Comparison of ENCODE assay signal across 24 cellular contexts in the genomic region with DNA sequence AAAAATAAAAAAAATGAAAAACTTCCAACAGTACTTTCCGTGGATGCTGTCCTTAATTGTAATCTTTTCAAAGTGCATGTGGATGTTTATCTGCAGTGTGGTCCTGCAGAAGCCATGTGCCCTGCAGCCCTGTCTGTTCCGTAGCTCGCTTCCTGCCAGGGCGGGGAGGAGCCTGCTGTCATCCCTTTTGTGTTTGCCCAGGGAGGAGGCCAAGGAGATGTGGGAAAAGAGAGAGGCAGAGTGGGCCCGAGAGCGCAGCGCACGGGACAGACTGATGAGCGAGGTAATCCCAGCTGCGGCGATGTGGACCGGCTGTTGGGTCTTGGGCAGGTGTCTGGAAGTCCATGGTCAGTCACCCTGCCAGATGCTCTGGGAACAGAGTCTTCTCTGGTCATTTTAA.
"Had no signal": no experiment of that assay in that cellular context is flagged by ENCODE, and none has a peak within 500 bp of the region (broad histone marks: within the 10 kb centered on the region; RNA-seq: fewer than 3 reads in every experiment).

No MANE protein-coding gene starts in this region.

- H3K4me3 Mint-ChIP-seq: activated B cell treated with CpG ODN at 0.5 μM for 24 hours; activated CD4-positive, alpha-beta memory T cell treated with anti-CD3 and anti-CD28 coated beads, Interleukin-2, amount 10 ng/mL, durations not matched to agents 7 days and 5 days; activated CD8-positive, alpha-beta memory T cell treated with anti-CD3 and anti-CD28 coated beads, Interleukin-2, amount 10 ng/mL, durations not matched to agents 7 days and 5 days; brain; mesothelial cell of epicardium; nephron; T-cell had no signal

- ATAC-seq: activated CD8-positive, alpha-beta memory T cell treated with anti-CD3 and anti-CD28 coated beads, Interleukin-2, amount 10 ng/mL, durations not matched to agents 7 days and 5 days; gastroesophageal sphincter; T-cell had no signal

- H3K27ac Mint-ChIP-seq: activated B cell treated with CpG ODN at 0.5 μM for 24 hours; activated CD4-positive, alpha-beta memory T cell treated with anti-CD3 and anti-CD28 coated beads, Interleukin-2, amount 10 ng/mL, durations not matched to agents 7 days and 5 days; activated CD8-positive, alpha-beta memory T cell treated with anti-CD3 and anti-CD28 coated beads, Interleukin-2, amount 10 ng/mL, durations not matched to agents 7 days and 5 days; mesothelial cell of epicardium; progenitor cell of endocrine pancreas; T-cell had no signal

- H3K4me1 ChIP-seq: esophagus muscularis mucosa, gastroesophageal sphincter, right atrium auricular region, stomach, upper lobe of left lung had no signal

- H3K4me1 Mint-ChIP-seq: activated B cell treated with CpG ODN at 0.5 μM for 24 hours; activated CD4-positive, alpha-beta memory T cell treated with anti-CD3 and anti-CD28 coated beads, Interleukin-2, amount 10 ng/mL, durations not matched to agents 7 days and 5 days; activated CD8-positive, alpha-beta memory T cell treated with anti-CD3 and anti-CD28 coated beads, Interleukin-2, amount 10 ng/mL, durations not matched to agents 7 days and 5 days; brain; mesothelial cell of epicardium; nephron; T-cell had no signal

- H3K27ac ChIP-seq: coronary artery, gastroesophageal sphincter, right atrium auricular region, SK-N-MC, skin epidermis, stomach, thoracic aorta, upper lobe of left lung had no signal

- DNase-seq: activated B cell treated with CpG ODN at 0.5 μM for 24 hours; activated CD4-positive, alpha-beta memory T cell treated with anti-CD3 and anti-CD28 coated beads, Interleukin-2, amount 10 ng/mL, durations not matched to agents 7 days and 5 days; activated CD4-positive, alpha-beta T cell treated with anti-CD3 and anti-CD28 coated beads for 48 hours; activated CD8-positive, alpha-beta memory T cell treated with anti-CD3 and anti-CD28 coated beads, Interleukin-2, amount 10 ng/mL, durations not matched to agents 7 days and 5 days; anterior cingulate cortex; caudate nucleus; left cardiac atrium; stimulated activated CD4-positive, alpha-beta T cell treated with anti-CD3 and anti-CD28 coated beads, Interleukin-15, amount 100 ng/mL, for 24 hours; stimulated activated CD4-positive, alpha-beta T cell treated with anti-CD3 and anti-CD28 coated beads, Interleukin-4, amount 100 ng/mL, for 1 hour; stomach; T-cell; upper lobe of left lung had no signal

- H3K4me3 ChIP-seq: coronary artery, esophagus muscularis mucosa, gastroesophageal sphincter, lung, right atrium auricular region, SK-N-MC, skin epidermis, stomach, thoracic aorta, upper lobe of left lung had no signal

- H3K9me3 Mint-ChIP-seq: activated B cell treated with CpG ODN at 0.5 μM for 24 hours; activated CD4-positive, alpha-beta memory T cell treated with anti-CD3 and anti-CD28 coated beads, Interleukin-2, amount 10 ng/mL, durations not matched to agents 7 days and 5 days; brain; mesothelial cell of epicardium; nephron; T-cell had no signal

- H3K27me3 Mint-ChIP-seq: activated B cell treated with CpG ODN at 0.5 μM for 24 hours; activated CD4-positive, alpha-beta memory T cell treated with anti-CD3 and anti-CD28 coated beads, Interleukin-2, amount 10 ng/mL, durations not matched to agents 7 days and 5 days; activated CD8-positive, alpha-beta memory T cell treated with anti-CD3 and anti-CD28 coated beads, Interleukin-2, amount 10 ng/mL, durations not matched to agents 7 days and 5 days; brain; progenitor cell of endocrine pancreas; T-cell had no signal

- H3K9me3 ChIP-seq: esophagus muscularis mucosa, gastroesophageal sphincter, right atrium auricular region, stomach, thoracic aorta, upper lobe of left lung had no signal

- H3K27me3 ChIP-seq: esophagus muscularis mucosa, gastroesophageal sphincter, right atrium auricular region, stomach, upper lobe of left lung had no signal
